Comparison of ENCODE assay signal across 1 cellular context in the genomic region with DNA sequence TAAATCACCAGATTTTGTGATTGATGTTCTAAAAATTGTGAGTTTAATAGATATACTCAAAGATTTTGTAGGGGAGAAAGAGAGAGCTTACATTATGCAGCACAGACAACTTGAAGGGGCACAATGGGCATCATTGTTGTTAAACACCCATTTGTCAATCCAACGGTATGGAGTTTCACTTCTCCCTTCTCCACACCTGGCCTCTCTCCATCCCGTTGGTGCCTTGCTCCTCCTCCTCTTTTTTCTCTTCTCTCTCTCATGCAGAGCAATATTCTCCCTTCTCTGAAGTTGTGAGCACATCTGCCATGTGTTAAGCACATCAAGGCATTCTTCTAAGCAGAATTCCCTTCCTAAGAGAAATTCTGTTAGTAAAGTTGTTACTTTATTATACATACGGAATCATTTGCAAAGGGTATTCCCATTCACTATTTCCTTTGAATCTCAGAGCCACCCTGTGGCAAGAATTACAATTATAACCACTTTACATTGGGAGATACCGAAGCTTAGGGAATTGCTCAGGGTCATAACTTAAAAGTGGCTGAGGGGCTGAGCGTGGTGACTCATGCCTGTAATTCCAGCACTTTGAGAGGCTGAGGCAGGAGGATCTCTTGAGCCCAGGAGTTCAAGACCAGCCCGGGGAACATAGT.
TF ChIP-seq lines count a peak whose summit lies in the region.

No MANE protein-coding gene starts in this region.

TF ChIP-seq in IMR-90, 13 proteins besides CTCF, POLR2A, EP300 and RAD21:
- TF ChIP-seq SMC3 (IDR thresholded peaks at IDR 0.05; ENCODE audit: low read depth, low read length) = peak; percentile 14; the same call in 1 of the 2 replicates
- TF ChIP-seq NFE2L2 (IDR thresholded peaks at IDR 0.05; ENCODE audit: low read depth, low read length) = no peak
- no peak for TF ChIP-seq MAZ (IDR thresholded peaks at IDR 0.05; ENCODE audit: borderline replicate concordance, low read depth, low read length)
- no peak for TF ChIP-seq MXI1 (IDR thresholded peaks at IDR 0.05; ENCODE audit: borderline replicate concordance, low read depth, low read length)
